ENCODE assay signal across 8 cellular contexts in the genomic region with DNA sequence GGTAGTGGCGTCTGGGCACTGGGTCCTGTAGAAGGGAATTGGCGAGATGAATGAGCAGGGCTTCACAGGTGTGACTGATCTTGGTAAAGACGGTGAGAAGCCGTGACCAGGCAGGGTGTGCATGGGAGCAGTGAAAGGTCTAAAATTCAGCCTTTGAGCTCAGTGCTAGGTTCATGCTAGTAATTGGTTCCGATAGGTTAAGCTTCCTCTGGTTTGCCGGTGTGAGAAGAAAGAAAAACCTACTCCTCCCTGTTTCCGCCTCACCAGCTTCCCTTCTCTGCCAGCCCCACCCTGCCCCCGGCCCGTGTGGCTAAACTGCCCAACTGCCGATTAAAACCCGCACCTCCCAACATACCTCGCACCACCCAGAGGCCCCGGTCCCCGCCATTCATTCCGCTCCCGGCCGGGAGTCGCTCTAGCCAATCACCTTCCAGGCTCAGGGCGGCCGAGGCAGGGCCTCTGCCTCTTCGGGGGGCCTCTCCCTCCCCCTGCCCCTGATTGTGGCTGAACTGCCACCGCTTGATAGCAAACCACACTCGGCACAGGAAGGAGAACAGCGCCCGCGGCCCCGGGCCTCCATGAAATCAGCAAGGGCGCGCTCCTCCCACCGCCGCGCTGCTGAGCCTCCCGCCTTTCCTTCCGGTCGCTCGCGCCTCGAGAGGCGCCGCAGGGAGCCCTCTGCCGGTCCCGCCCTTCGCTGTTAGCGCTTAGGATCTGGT. TPM values are rescaled to one million over a fixed set of nuclear protein-coding genes. Genes with fewer than 3 reads are reported as not detected.
DNase-seq lines count a peak whose midpoint lies in the region; ATAC-seq and TF ChIP-seq lines count a peak whose summit lies in the region.

No MANE protein-coding gene starts in this region.

- H2BK15ac ChIP-seq in IMR-90 (ENCODE audit: low read depth, low read length), result peak overlapping the region; percentile 55; the same call in 1 of the 3 replicates

- peak; percentile 29; the same call in 1 of the 2 replicates for TF ChIP-seq CTCF in IMR-90 (conservative IDR thresholded peaks at IDR 0.05; ENCODE audit: low read depth, low read length)
- TF ChIP-seq CTCF in OCI-LY3 (IDR thresholded peaks at IDR 0.05; ENCODE audit: low read depth, low read length), result peak; percentile 16; the same call in 1 of the 2 replicates
- TF ChIP-seq CTCF in epithelial cell of proximal tubule (conservative IDR thresholded peaks at IDR 0.05; ENCODE audit: low read depth, low read length), result peak; percentile 20

- peak overlapping the region; percentile 42 for H3K4ac ChIP-seq in IMR-90 (ENCODE audit: low read depth, low read length)

- peak overlapping the region; percentile 65; the same call in 1 of the 2 replicates for H4K91ac ChIP-seq in IMR-90 (ENCODE audit: insufficient read depth, low read depth, low read length)

- H3K18ac ChIP-seq in IMR-90 (ENCODE audit: low read depth, low read length), result peak overlapping the region; percentile 21; the same call in 1 of the 2 replicates

- H4K20me1 ChIP-seq in IMR-90 (ENCODE audit: insufficient read depth, low read length) (no peaks in the 10 kb centered on the region), OCI-LY3 (ENCODE audit: insufficient read depth, low read length) (no peaks in the 10 kb centered on the region)

- H3K56ac ChIP-seq in IMR-90 (ENCODE audit: extremely low read depth, insufficient read depth, low read length), result no peak overlapping the region

- peak overlapping the region; percentile 12; the same call in 1 of the 2 replicates for H2AK5ac ChIP-seq in IMR-90 (ENCODE audit: low read depth, low read length)

- H3K4me3 ChIP-seq in IMR-90 (ENCODE audit: insufficient read depth, low read depth, low read length) (peak overlapping the region; percentile 71), OCI-LY3 (ENCODE audit: low read length) (peak overlapping the region; percentile 89), epithelial cell of proximal tubule (ENCODE audit: low read depth, low read length) (peak overlapping the region; percentile 79)

- peak overlapping the region; percentile 88 for H3K14ac ChIP-seq in IMR-90 (replicated peaks; ENCODE audit: low read depth, low read length)

- peak; percentile 47; the same call in 1 of the 2 replicates for TF ChIP-seq POLR2A in IMR-90 (IDR thresholded peaks at IDR 0.05; ENCODE audit: low read depth, low read length)

- H3K9me3 ChIP-seq in IMR-90 (ENCODE audit: control insufficient read depth, insufficient read depth, low read length), result no peaks in the 10 kb centered on the region
- H3K9me3 ChIP-seq in OCI-LY3 (ENCODE audit: insufficient read depth, low read length), result no peaks in the 10 kb centered on the region

- H3K23ac ChIP-seq in IMR-90 (ENCODE audit: low read depth, low read length), result peak overlapping the region; percentile 64; the same call in 1 of the 2 replicates

- H3K27me3 ChIP-seq in IMR-90 (ENCODE audit: control insufficient read depth, insufficient read depth, low read length), result peaks cover 15% of the 10 kb centered on the region
- no peaks in the 10 kb centered on the region for H3K27me3 ChIP-seq in OCI-LY3 (ENCODE audit: low read depth, low read length)

- WGBS in IMR-90 (ENCODE audit: extremely low coverage in 2 of 2, insufficient read length in 1 of 2), 2 experiments, result 6% methylated on average over 19 of the region's 44 CpGs; no CpG with 5 or more reads in 1 of the 2 experiments

- peaks cover 37% of the 10 kb centered on the region for H3K79me2 ChIP-seq in OCI-LY3 (ENCODE audit: low read length)

- peak overlapping the region; percentile 84 for H3K4me2 ChIP-seq in IMR-90 (ENCODE audit: low read depth, low read length)
- peak overlapping the region; percentile 98 for H3K4me2 ChIP-seq in OCI-LY3 (ENCODE audit: low read length)

- H4K8ac ChIP-seq in IMR-90 (ENCODE audit: low read depth in 2 of 2, low read length in 2 of 2), result peak overlapping the region; percentile 79 to 93

- in situ Hi-C loops in IMR-90 (cut with MboI; ENCODE audit: low sequenced_read_pairs), result no loop called here

- peaks cover 2% of the 10 kb centered on the region; the same call in 1 of the 2 replicates for H3K4me1 ChIP-seq in IMR-90 (ENCODE audit: control insufficient read depth, insufficient read depth, low read length)
- H3K4me1 ChIP-seq in OCI-LY3 (ENCODE audit: low read length), result peaks cover 57% of the 10 kb centered on the region

- TF ChIP-seq RAD21 in IMR-90 (IDR thresholded peaks at IDR 0.05; ENCODE audit: low read length), result no peak

- peak overlapping the region; percentile 74 for H3K27ac ChIP-seq in IMR-90 (ENCODE audit: insufficient read depth, low read length)
- peak overlapping the region; percentile 98 for H3K27ac ChIP-seq in OCI-LY3 (ENCODE audit: low read length)

- no peak overlapping the region for H2BK5ac ChIP-seq in IMR-90 (ENCODE audit: low read depth, low read length, poor library complexity, severe bottlenecking)

- H2AFZ ChIP-seq in IMR-90 (replicated peaks; ENCODE audit: low read length, poor library complexity), result peak overlapping the region; percentile 96
- H2AFZ ChIP-seq in OCI-LY3 (ENCODE audit: low read depth, low read length), result no peak overlapping the region; the same call in 1 of the 2 replicates

- dilution Hi-C loops in IMR-90 (cut with HindIII; ENCODE audit: low sequenced_read_pairs, unreplicated experiment), result no loop called here

- intact Hi-C loops in IMR-90 (cut with micrococcal nuclease), result no loop called here

- peaks cover 4% of the 10 kb centered on the region; the same call in 1 of the 2 replicates for H3K9me1 ChIP-seq in IMR-90 (ENCODE audit: insufficient read depth, low read length)

- H3K79me1 ChIP-seq in IMR-90 (ENCODE audit: low read depth in 1 of 2, low read length in 2 of 2), result no peaks in the 10 kb centered on the region

- no TSS peak for BruUV-seq in IMR-90 (replicated peaks; lab: Mats Ljungman, UMichigan)

- POLR2A ChIA-PET in IMR-90 (lab: Charles Lee; ENCODE audit: unreplicated experiment), result no interaction called here

- CTCF ChIA-PET in IMR-90 (lab: Yijun Ruan, JAX), result interaction anchor here (1.0 kb wide), 1 partner anchor 53 kb away, joined by 3 read pairs; no protein-coding TSS in a partner anchor

- no peak overlapping the region for H2BK20ac ChIP-seq in IMR-90 (ENCODE audit: low read depth, low read length)

- H3K36me3 ChIP-seq in IMR-90 (ENCODE audit: control insufficient read depth, insufficient read depth, low read length) (no peaks in the 10 kb centered on the region), OCI-LY3 (replicated peaks; ENCODE audit: low read depth, low read length) (peaks cover 3% of the 10 kb centered on the region)

- peak overlapping the region; percentile 76 for H4K5ac ChIP-seq in IMR-90 (ENCODE audit: low read depth, low read length)

- no peak overlapping the region for H2AK9ac ChIP-seq in IMR-90 (replicated peaks; ENCODE audit: low read depth, low read length, poor library complexity)

- peak; percentile 66 for ATAC-seq in GM21528 (IDR thresholded peaks at IDR 0.05; ENCODE audit: low FRiP score, unreplicated experiment)
- ATAC-seq in IMR-90 (ENCODE audit: low read depth), result peak; percentile 98

- DNase-seq in DMS 273 (lab: John Stamatoyannopoulos, UW; ENCODE audit: unreplicated experiment) (peak; percentile 95), IMR-90 (peak; percentile 52), activated T-cell treated with anti-CD3 and anti-CD28 coated beads for 24 hours (ENCODE audit: low read depth) (peak; percentile 79), epithelial cell of proximal tubule (ENCODE audit: low read depth) (no peak), mucosa of gallbladder (ENCODE audit: low spot score) (peak; percentile 85)
- peak; percentile 51 to 69 for DNase-seq in stimulated activated CD8-positive, alpha-beta memory T cell treated with anti-CD3 and anti-CD28 coated beads, Interleukin-4, amount 100 ng/mL, for 4 hours (ENCODE audit: low read depth in 2 of 2, low spot score in 1 of 2)

- H3K9ac ChIP-seq in IMR-90 (ENCODE audit: low read depth, low read length) (peak overlapping the region; percentile 76), OCI-LY3 (ENCODE audit: low read length) (peak overlapping the region; percentile 99)

- H2BK120ac ChIP-seq in IMR-90 (ENCODE audit: low read depth, low read length), result peak overlapping the region; percentile 64; the same call in 1 of the 2 replicates

TF ChIP-seq in IMR-90, 13 proteins besides CTCF, POLR2A, EP300 and RAD21:
- no peak for TF ChIP-seq RFX5 (IDR thresholded peaks at IDR 0.05; ENCODE audit: low read depth, low read length)
- no peak for TF ChIP-seq CEBPB (IDR thresholded peaks at IDR 0.05; ENCODE audit: low read depth, low read length)
- TF ChIP-seq USF2 (IDR thresholded peaks at IDR 0.05; ENCODE audit: low read depth, low read length), result no peak
- TF ChIP-seq MAZ (IDR thresholded peaks at IDR 0.05; ENCODE audit: borderline replicate concordance, low read depth, low read length), result peak; percentile 53; the same call in 1 of the 2 replicates
TF ChIP-seq in IMR-90: peak in this region for 1.

RNA-seq across cellular contexts. Expression of gene NRROS, which starts 7.3 kb away (rescaled TPM):
- total RNA-seq in IMR-90 (2012; rRNA removed), result under 0.01 TPM in 1 of 2 replicates, not detected in the other
- 0.10 and 0.16 TPM in 2 replicates for polyA plus RNA-seq in IMR-90 (2012; rRNA removed)
- 0.04 and 0.15 TPM in 2 replicates for polyA plus RNA-seq in IMR-90 (2012; cell fraction: cytosol; rRNA removed)
- 0.07 and 0.22 TPM in 2 replicates for polyA plus RNA-seq in IMR-90 (2012; cell fraction: nucleus; rRNA removed; ENCODE audit: low replicate concordance)
- 0.35 and 2.5 TPM in 2 replicates for total RNA-seq in epithelial cell of proximal tubule
- total RNA-seq in mucosa of gallbladder, result 6.4 TPM
